20 cellular contexts compared by ENCODE assay signal in genomic region chr9:1878817-1879216, GRCh38.
"Had no signal": no experiment of that assay in that cellular context is flagged by ENCODE, and none has a peak within 500 bp of the region (broad histone marks: within the 10 kb centered on the region; RNA-seq: fewer than 3 reads in every experiment).

No MANE protein-coding gene starts in this region.

- H3K4me1 Mint-ChIP-seq: nephron progenitor cell had no signal

- DNase-seq: activated CD4-positive, alpha-beta T cell treated with anti-CD3 and anti-CD28 coated beads, Interleukin-2, amount 50 U/mL, for 1 hour; activated gamma-delta T cell treated with Interleukin-2 at 50 U/mL for 16 hours; activated T-cell treated with anti-CD3 and anti-CD28 coated beads, Interleukin-2, amount 50 U/mL, for 4 hours; amygdala; central memory CD4-positive, alpha-beta T cell; endodermal cell; foreskin fibroblast; head of caudate nucleus; hippocampal formation; left cardiac atrium; left ventricle myocardium superior; nephron progenitor cell; right lobe of liver; thyroid gland; upper lobe of left lung had no signal

- H3K4me3 Mint-ChIP-seq: activated CD8-positive, alpha-beta T cell treated with anti-CD3 and anti-CD28 coated beads for 36 hours; activated T-cell treated with anti-CD3 and anti-CD28 coated beads, Interleukin-2, amount 50 U/mL, for 4 hours; activated T-helper 17 cell treated with anti-CD3 and anti-CD28 coated beads, Interleukin-2, amount 50 U/mL, for 72 hours; dendritic cell treated with granulocyte-macrophage colony-stimulating factor and Interleukin-4, amounts not matched to agents 40 ng/mL and 50 ng/mL, for 4 days; endodermal cell; nephron progenitor cell; stimulated activated naive CD8-positive, alpha-beta T cell treated with anti-CD3 and anti-CD28 coated beads, Interleukin-15, Interleukin-2, amounts not matched to agents 100 ng/mL and 50 ng/mL, for 24 hours had no signal

- H3K27ac Mint-ChIP-seq: activated CD8-positive, alpha-beta T cell treated with anti-CD3 and anti-CD28 coated beads for 36 hours; activated T-helper 17 cell treated with anti-CD3 and anti-CD28 coated beads, Interleukin-2, amount 50 U/mL, for 72 hours; dendritic cell treated with granulocyte-macrophage colony-stimulating factor and Interleukin-4, amounts not matched to agents 40 ng/mL and 50 ng/mL, for 4 days; endodermal cell; nephron progenitor cell; stimulated activated naive CD8-positive, alpha-beta T cell treated with anti-CD3 and anti-CD28 coated beads, Interleukin-15, Interleukin-2, amounts not matched to agents 100 ng/mL and 50 ng/mL, for 24 hours had no signal

- H3K9me3 Mint-ChIP-seq: activated CD8-positive, alpha-beta T cell treated with anti-CD3 and anti-CD28 coated beads for 36 hours; activated T-cell treated with anti-CD3 and anti-CD28 coated beads, Interleukin-2, amount 50 U/mL, for 4 hours; activated T-helper 17 cell treated with anti-CD3 and anti-CD28 coated beads, Interleukin-2, amount 50 U/mL, for 72 hours; dendritic cell treated with granulocyte-macrophage colony-stimulating factor and Interleukin-4, amounts not matched to agents 40 ng/mL and 50 ng/mL, for 4 days; endodermal cell; nephron progenitor cell; stimulated activated naive CD8-positive, alpha-beta T cell treated with anti-CD3 and anti-CD28 coated beads, Interleukin-15, Interleukin-2, amounts not matched to agents 100 ng/mL and 50 ng/mL, for 24 hours had no signal

- ATAC-seq: esophagus mucosa, left cardiac atrium, left ventricle myocardium superior had no signal
